ENCODE assay signal across 17 cellular contexts in genomic region chr4:74658114-74658513, GRCh38.
"Had no signal": no experiment of that assay in that cellular context is flagged by ENCODE, and none has a peak within 500 bp of the region (broad histone marks: within the 10 kb centered on the region; RNA-seq: fewer than 3 reads in every experiment).

No MANE protein-coding gene starts in this region.

- H3K4me3 ChIP-seq: adrenal gland, cardiac muscle cell, dorsolateral prefrontal cortex had no signal

- H3K9me3 ChIP-seq: adrenal gland, neutrophil had no signal

- H3K36me3 ChIP-seq: adrenal gland, cardiac muscle cell, neutrophil had no signal

- H3K27me3 Mint-ChIP-seq: activated T-helper 17 cell treated with anti-CD3 and anti-CD28 coated beads, Interleukin-2, amount 50 U/mL, for 72 hours had no signal

- H3K4me3 Mint-ChIP-seq: activated naive CD4-positive, alpha-beta T cell treated with anti-CD3 and anti-CD28 coated beads for 36 hours; activated T-helper 17 cell treated with anti-CD3 and anti-CD28 coated beads, Interleukin-2, amount 50 U/mL, for 72 hours; memory B cell; natural killer cell had no signal

- H3K9me3 Mint-ChIP-seq: activated naive CD4-positive, alpha-beta T cell treated with anti-CD3 and anti-CD28 coated beads for 36 hours; activated T-helper 17 cell treated with anti-CD3 and anti-CD28 coated beads, Interleukin-2, amount 50 U/mL, for 72 hours; memory B cell had no signal

- ATAC-seq: activated T-helper 17 cell treated with anti-CD3 and anti-CD28 coated beads, Interleukin-2, amount 50 U/mL, for 72 hours; left ventricle myocardium superior; natural killer cell had no signal

- H3K36me3 Mint-ChIP-seq: memory B cell, natural killer cell had no signal

- H3K27me3 ChIP-seq: adrenal gland, cardiac muscle cell, neutrophil had no signal

- H3K4me1 Mint-ChIP-seq: activated T-helper 17 cell treated with anti-CD3 and anti-CD28 coated beads, Interleukin-2, amount 50 U/mL, for 72 hours; memory B cell; natural killer cell had no signal

- H3K27ac ChIP-seq: adrenal gland, cardiac muscle cell, dorsolateral prefrontal cortex, neutrophil had no signal

- H3K4me1 ChIP-seq: adrenal gland had no signal

- DNase-seq: activated CD4-positive, alpha-beta T cell treated with anti-CD3 and anti-CD28 coated beads, Interleukin-2, amount 50 U/mL, for 48 hours; activated CD4-positive, CD25-positive, alpha-beta regulatory T cell treated with anti-CD3 and anti-CD28 coated beads, Interleukin-2, amount 50 U/mL, for 72 hours; activated naive CD4-positive, alpha-beta T cell treated with anti-CD3 and anti-CD28 coated beads for 36 hours; adrenal gland; dorsolateral prefrontal cortex; kidney; left ventricle myocardium superior; natural killer cell; stimulated activated CD4-positive, alpha-beta T cell treated with anti-CD3 and anti-CD28 coated beads, Interleukin-4, amount 100 ng/mL, for 24 hours; stimulated activated naive CD4-positive, alpha-beta T cell treated with Interleukin-2 at 50 U/mL for 16 hours; substantia nigra; T1000; trophoblast cell had no signal

- H3K27ac Mint-ChIP-seq: activated naive CD4-positive, alpha-beta T cell treated with anti-CD3 and anti-CD28 coated beads for 36 hours; activated T-helper 17 cell treated with anti-CD3 and anti-CD28 coated beads, Interleukin-2, amount 50 U/mL, for 72 hours; memory B cell; natural killer cell had no signal
